ENCODE assay signal across 1 cellular context in genomic region chr1:43971336-43971980, GRCh38.
TF ChIP-seq lines count a peak whose summit lies in the region.

No MANE protein-coding gene starts in this region.

TF ChIP-seq in GM23338, 12 proteins besides CTCF, POLR2A, EP300 and RAD21:
- TF ChIP-seq REST (IDR thresholded peaks at IDR 0.05; ENCODE audit: unreplicated experiment) (no peak), STAT1 (IDR thresholded peaks at IDR 0.05; ENCODE audit: unreplicated experiment) (no peak), CREB1 (CRISPR knock-in tag; IDR thresholded peaks at IDR 0.05; ENCODE audit: low read depth) (no peak)
